ENCODE assay signal across 24 cellular contexts in the genomic region with DNA sequence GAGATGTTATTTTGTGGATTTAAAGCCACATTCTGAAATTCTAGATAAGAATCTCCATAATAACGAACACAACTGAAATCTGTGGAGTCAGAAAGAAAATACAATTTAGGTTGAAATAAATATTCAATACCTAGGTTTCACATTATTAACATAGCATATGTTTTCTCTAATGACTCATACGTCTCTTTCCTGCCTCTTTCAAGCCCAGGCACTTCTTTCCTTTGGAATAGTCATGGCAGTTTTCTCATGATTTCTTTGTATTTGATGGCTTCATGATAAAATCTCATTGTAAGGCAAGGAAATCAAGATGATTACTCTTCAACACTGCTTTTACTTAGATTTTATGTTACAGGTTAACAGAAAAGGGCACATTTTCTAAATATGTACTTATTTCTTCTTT.
DNase-seq lines count a peak whose midpoint lies in the region; ATAC-seq and TF ChIP-seq lines count a peak whose summit lies in the region.
"Had no signal": no experiment of that assay in that cellular context is flagged by ENCODE, and none has a peak within 500 bp of the region (broad histone marks: within the 10 kb centered on the region; RNA-seq: fewer than 3 reads in every experiment).

No MANE protein-coding gene starts in this region.

- H3K4me1 ChIP-seq in ACC112 (ENCODE audit: control insufficient read depth, insufficient read depth, low read length, unreplicated experiment) (no peaks in the 10 kb centered on the region), RWPE2 (ENCODE audit: insufficient read depth, poor library complexity, severe bottlenecking) (peaks cover 7% of the 10 kb centered on the region)
- H3K4me1 ChIP-seq: A549 had no signal

- ATAC-seq in RWPE2 (ENCODE audit: low read depth) (peak; percentile 44; the same call in 2 of the 3 replicates), GM21786 (IDR thresholded peaks at IDR 0.05; ENCODE audit: unreplicated experiment) (no peak)
- ATAC-seq: A549 had no signal

- DNase-seq in HS-5 (ENCODE audit: low read depth) = peak; percentile 4
- DNase-seq in RWPE2 (ENCODE audit: low spot score) = no peak
- peak; percentile 4 for DNase-seq in fibroblast of pulmonary artery (ENCODE audit: low read depth)
- no peak for DNase-seq in T-helper 1 cell
- no peak for DNase-seq in activated effector memory CD4-positive, alpha-beta T cell treated with Interleukin-2 at 50 U/mL for 16 hours
- DNase-seq: CD4-positive, CD25-positive, alpha-beta regulatory T cell; GOT3; HCEC 1CT; Kasumi-1; MM.1S; NCI-H1092; NCI-H1436; NCI-H187 treated with DMSO at 0.1 percent for 48 hours; NCI-H2107; NCI-H2227 treated with DMSO at 0.1 percent for 48 hours; NCI-H510A treated with DMSO at 0.1 percent for 48 hours; NCI-H774; OCI-M1; RPMI8226; SIG-M5; SK-N-SH had no signal

- no peak for TF ChIP-seq CTCF in RWPE2 (IDR thresholded peaks at IDR 0.05; ENCODE audit: poor library complexity, severe bottlenecking)
- TF ChIP-seq CTCF in fibroblast of pulmonary artery (IDR thresholded peaks at IDR 0.05; ENCODE audit: low read length, missing control alignments) = no peak

- H3K4me3 ChIP-seq in ACC112 (ENCODE audit: low read depth, low read length) (no peak overlapping the region), RWPE2 (ENCODE audit: severe bottlenecking) (no peak overlapping the region), fibroblast of pulmonary artery (replicated peaks; ENCODE audit: low read depth, low read length) (no peak overlapping the region)
- H3K4me3 ChIP-seq: A549 had no signal

- H3K79me2 ChIP-seq in ACC112 (ENCODE audit: control insufficient read depth, insufficient read depth, low read length, unreplicated experiment) = no peaks in the 10 kb centered on the region

- H3K27ac ChIP-seq in ACC112 (ENCODE audit: low read depth, low read length) (no peak overlapping the region), RWPE2 (ENCODE audit: poor library complexity, severe bottlenecking) (no peak overlapping the region)
- H3K27ac ChIP-seq: A549 had no signal

- no peaks in the 10 kb centered on the region for H3K27me3 ChIP-seq in ACC112 (ENCODE audit: insufficient read depth, low read length)
- no peaks in the 10 kb centered on the region for H3K27me3 ChIP-seq in RWPE2 (ENCODE audit: insufficient read depth, poor library complexity, severe bottlenecking)

- H3K36me3 ChIP-seq in ACC112 (ENCODE audit: insufficient read depth, low read length) (no peaks in the 10 kb centered on the region), RWPE2 (ENCODE audit: low read depth) (no peaks in the 10 kb centered on the region)

- H3K9me3 ChIP-seq in RWPE2 (ENCODE audit: severe bottlenecking) = no peaks in the 10 kb centered on the region
- H3K9me3 ChIP-seq: A549, SK-N-SH had no signal

- peak overlapping the region; percentile 38 for H2AFZ ChIP-seq in ACC112 (ENCODE audit: low read length, unreplicated experiment)

Comparison
In these comparisons a context has a peak if more than half of its experiments do, and no peak if none do; other contexts are left out.
1. DNase-seq: peak in HS-5 (single experiment) and fibroblast of pulmonary artery (single experiment); none in RWPE2 (single experiment), T-helper 1 cell (0 of 5) and activated effector memory CD4-positive, alpha-beta T cell treated with Interleukin-2 at 50 U/mL for 16 hours (single experiment).